In the genomic region with DNA sequence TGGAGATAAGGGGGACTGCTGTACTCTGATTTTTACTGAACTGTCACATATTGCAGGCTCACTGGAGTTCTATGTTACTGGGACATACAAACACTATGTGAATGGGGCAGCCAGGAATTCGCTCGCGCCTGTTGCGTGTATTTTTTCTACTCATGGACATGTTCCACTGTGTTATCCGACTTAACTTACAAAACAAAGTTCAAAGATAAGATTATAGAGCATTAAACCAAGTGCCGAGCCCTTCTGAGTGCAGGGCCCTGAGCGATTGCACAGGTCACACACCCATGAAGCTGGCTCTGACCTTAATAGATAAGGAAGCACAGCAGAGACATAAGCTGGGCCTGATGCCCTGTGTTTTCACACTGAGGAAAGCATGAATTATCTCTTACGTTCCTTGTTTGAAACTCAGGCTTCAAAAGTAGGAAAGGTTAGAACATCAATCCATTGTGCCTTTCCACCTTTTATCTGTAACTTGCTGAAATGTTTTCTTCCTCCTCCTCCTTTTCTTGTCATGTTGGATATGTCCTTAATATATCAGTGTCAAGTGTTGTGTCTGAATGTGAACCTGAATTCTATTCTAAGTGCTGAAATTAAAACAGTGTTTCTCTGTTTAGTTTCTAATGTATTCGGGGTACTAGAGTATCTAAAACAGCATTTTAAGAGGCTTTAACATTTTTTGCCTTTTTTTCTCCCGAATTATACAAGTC, we compare ENCODE assay signal across 1 cellular context.
TF ChIP-seq lines count a peak whose summit lies in the region.

No MANE protein-coding gene starts in this region.

TF ChIP-seq in K562, 482 proteins besides CTCF, POLR2A, EP300 and RAD21 (continued from another document):
- TF ChIP-seq TCF3 (CRISPR knock-in tag; IDR thresholded peaks at IDR 0.05) (peak; percentile 36), MBD1 (CRISPR knock-in tag; IDR thresholded peaks at IDR 0.05) (no peak), CCNT2 (IDR thresholded peaks at IDR 0.05; ENCODE audit: borderline replicate concordance, extremely low read depth, insufficient read length, low read depth, low read length) (peak; percentile 15), CBFA2T2 (conservative IDR thresholded peaks at IDR 0.05) (peak; percentile 64), NUFIP1 (IDR thresholded peaks at IDR 0.05; ENCODE audit: partially characterized antibody) (no peak), NCOR1 (IDR thresholded peaks at IDR 0.05) (peak; percentile 63; the same call in 1 of the 2 replicates), KLF16 (IDR thresholded peaks at IDR 0.05) (0 out of 2 replicates have a peak, but pooled peaks have one; percentile 16), NFIX (CRISPR knock-in tag; IDR thresholded peaks at IDR 0.05; ENCODE audit: low read depth) (no peak), ARID1B (IDR thresholded peaks at IDR 0.05) (peak; percentile 54), KDM1A (IDR thresholded peaks at IDR 0.05) (peak in 1 of 2 experiments; percentile 32; a peak in 1 of 4 replicates), TAL1 (IDR thresholded peaks at IDR 0.05) (peak; percentile 71)
